13 cellular contexts compared by ENCODE assay signal in the genomic region with DNA sequence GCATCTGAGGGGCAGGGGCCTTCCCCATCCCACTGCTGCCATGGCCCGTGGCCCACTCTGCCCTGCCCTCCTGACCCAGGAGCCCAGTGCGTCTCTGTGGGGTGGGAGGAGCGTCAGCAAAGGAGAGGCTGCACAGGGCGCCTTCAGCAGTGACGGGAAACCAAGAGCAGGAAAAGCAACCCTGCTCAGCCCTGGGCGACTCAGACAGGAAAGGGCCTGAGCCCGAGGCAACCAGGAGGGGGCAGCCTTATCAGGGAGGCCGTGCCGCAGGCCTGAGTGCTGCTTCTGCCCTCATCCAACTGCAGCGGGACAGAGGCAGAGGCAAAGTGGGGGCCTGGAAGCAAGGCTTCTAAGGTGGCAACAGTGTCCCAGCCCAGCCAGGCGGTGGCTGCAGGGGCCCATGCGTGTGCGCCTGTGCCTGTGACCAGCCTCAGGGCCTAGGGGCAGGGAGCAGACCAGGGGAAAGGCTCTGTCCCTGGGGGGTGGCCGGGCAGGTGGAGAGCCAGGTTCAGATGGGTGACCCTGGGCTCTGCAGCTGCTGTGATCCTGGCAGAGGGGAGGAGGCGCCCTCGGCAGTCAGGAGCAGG. TPM values are rescaled to one million over a fixed set of nuclear protein-coding genes. Genes with fewer than 3 reads are reported as not detected.
DNase-seq lines count a peak whose midpoint lies in the region; ATAC-seq and TF ChIP-seq lines count a peak whose summit lies in the region.
"Had no signal": no experiment of that assay in that cellular context is flagged by ENCODE, and none has a peak within 500 bp of the region (broad histone marks: within the 10 kb centered on the region; RNA-seq: fewer than 3 reads in every experiment).

No MANE protein-coding gene starts in this region.

- TF ChIP-seq CTCF in BJ (IDR thresholded peaks at IDR 0.05; ENCODE audit: insufficient read depth, low read depth, low read length) = peak; percentile 16; the same call in 1 of the 2 replicates

- CTCF ChIA-PET in BJ (lab: Yijun Ruan, JAX) (interaction anchor here (0.6 to 1.3 kb wide), 3 partner anchors 14 to 80 kb away, joined by 3 read pairs; no protein-coding TSS in a partner anchor), HEK293T (lab: Yijun Ruan, JAX) (no interaction called here)

- DNase-seq in BJ (ENCODE audit: low read depth) (no peak), H7 (peak; percentile 81), UCSD-AML1 (lab: John Stamatoyannopoulos, UW; ENCODE audit: unreplicated experiment) (peak; percentile 71), left lobe of liver (ENCODE audit: low spot score) (no peak), GM19240 (ENCODE audit: insufficient read length, low spot score) (no peak), HEK293T (ENCODE audit: extremely low spot score) (no peak), dermis blood vessel endothelial cell (no peak)
- DNase-seq in stimulated activated CD4-positive, alpha-beta T cell treated with anti-CD3 and anti-CD28 coated beads, Interleukin-12 subunit alpha, Interleukin-12 subunit beta, amount 100 ng/mL, for 4 hours = no peak
- DNase-seq: activated CD8-positive, alpha-beta memory T cell treated with anti-CD3 and anti-CD28 coated beads, Interleukin-2, amount 50 U/mL, for 48 hours; CD4-positive, alpha-beta memory T cell; sigmoid colon; transverse colon had no signal

- ATAC-seq in left lobe of liver = peak; percentile 53

- H3K27me3 ChIP-seq in BJ (ENCODE audit: control insufficient read depth, insufficient read depth, low read length) = no peaks in the 10 kb centered on the region; the same call in 1 of the 2 replicates
- H3K27me3 ChIP-seq in H7 (ENCODE audit: control insufficient read depth, insufficient read depth, low read length) = no peaks in the 10 kb centered on the region
- H3K27me3 ChIP-seq: sigmoid colon had no signal

- H3K4me3 ChIP-seq in BJ (ENCODE audit: low read depth, low read length) = no peak overlapping the region
- no peak overlapping the region for H3K4me3 ChIP-seq in H7 (ENCODE audit: insufficient read depth, low read depth, low read length)
- H3K4me3 ChIP-seq: sigmoid colon, transverse colon had no signal

- POLR2A ChIA-PET in BJ (lab: Charles Lee) (no interaction called here), HEK293T (lab: Yijun Ruan, JAX) (no interaction called here)

- H3K36me3 ChIP-seq in BJ (ENCODE audit: control insufficient read depth, insufficient read depth, low read length) = no peaks in the 10 kb centered on the region
- no peaks in the 10 kb centered on the region for H3K36me3 ChIP-seq in H7 (replicated peaks; ENCODE audit: control insufficient read depth, insufficient read depth, low read length)
- H3K36me3 ChIP-seq: sigmoid colon, transverse colon had no signal

TF ChIP-seq in HEK293T, 16 proteins besides CTCF, POLR2A, EP300 and RAD21:
- TF ChIP-seq, protein P1, sequence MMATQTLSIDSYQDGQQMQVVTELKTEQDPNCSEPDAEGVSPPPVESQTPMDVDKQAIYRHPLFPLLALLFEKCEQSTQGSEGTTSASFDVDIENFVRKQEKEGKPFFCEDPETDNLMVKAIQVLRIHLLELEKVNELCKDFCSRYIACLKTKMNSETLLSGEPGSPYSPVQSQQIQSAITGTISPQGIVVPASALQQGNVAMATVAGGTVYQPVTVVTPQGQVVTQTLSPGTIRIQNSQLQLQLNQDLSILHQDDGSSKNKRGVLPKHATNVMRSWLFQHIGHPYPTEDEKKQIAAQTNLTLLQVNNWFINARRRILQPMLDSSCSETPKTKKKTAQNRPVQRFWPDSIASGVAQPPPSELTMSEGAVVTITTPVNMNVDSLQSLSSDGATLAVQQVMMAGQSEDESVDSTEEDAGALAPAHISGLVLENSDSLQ (IDR thresholded peaks at IDR 0.05) = no peak
- TF ChIP-seq BHLHE40 (IDR thresholded peaks at IDR 0.05; ENCODE audit: borderline replicate concordance) (no peak), LEF1 (IDR thresholded peaks at IDR 0.05; ENCODE audit: borderline replicate concordance) (no peak), TARDBP (IDR thresholded peaks at IDR 0.05) (no peak), FOXK2 (IDR thresholded peaks at IDR 0.05) (no peak), SUZ12 (IDR thresholded peaks at IDR 0.05) (no peak)

RNA-seq across cellular contexts. Expression of a gene that starts 23.3 kb away (rescaled TPM):
- not detected in 2 replicates for polyA plus RNA-seq in BJ (2011; rRNA removed)
- not detected in 2 replicates for polyA minus RNA-seq in BJ (2011; rRNA and poly(A)+ RNA removed)
- total RNA-seq in H7 (2014; rRNA removed; shearing (Covaris generic)) = 0.10 TPM in 1 of 2 replicates, not detected in the other
- total RNA-seq in left lobe of liver (not detected), dermis blood vessel endothelial cell (not detected in 2 replicates)
- total RNA-seq: CD4-positive, alpha-beta memory T cell; endothelial cell of umbilical vein; sigmoid colon had no signal
- polyA plus RNA-seq: CD4-positive, alpha-beta memory T cell; endothelial cell of umbilical vein had no signal

RNA-seq across cellular contexts. Expression of a gene that starts 26.0 kb away (rescaled TPM):
- polyA plus RNA-seq in BJ (2011; rRNA removed) = not detected in 2 replicates
- not detected in 2 replicates for polyA minus RNA-seq in BJ (2011; rRNA and poly(A)+ RNA removed)
- total RNA-seq in H7 (2014; rRNA removed; shearing (Covaris generic)) = 0.21 and 0.89 TPM in 2 replicates
- total RNA-seq in left lobe of liver (not detected), dermis blood vessel endothelial cell (0.05 TPM in 1 of 2 replicates, not detected in the other)
- total RNA-seq: CD4-positive, alpha-beta memory T cell; endothelial cell of umbilical vein; sigmoid colon; transverse colon had no signal
- polyA plus RNA-seq: CD4-positive, alpha-beta memory T cell; endothelial cell of umbilical vein had no signal

RNA-seq across cellular contexts. Expression of a gene that starts 54.1 kb away (rescaled TPM):
- not detected in 2 replicates for polyA plus RNA-seq in BJ (2011; rRNA removed)
- polyA minus RNA-seq in BJ (2011; rRNA and poly(A)+ RNA removed) = not detected in 2 replicates
- 0.15 and 0.69 TPM in 2 replicates for total RNA-seq in H7 (2014; rRNA removed; shearing (Covaris generic))
- total RNA-seq in left lobe of liver = 0.20 TPM
- total RNA-seq in dermis blood vessel endothelial cell = not detected in 2 replicates
- total RNA-seq: CD4-positive, alpha-beta memory T cell; endothelial cell of umbilical vein; sigmoid colon; transverse colon had no signal
- polyA plus RNA-seq: CD4-positive, alpha-beta memory T cell; endothelial cell of umbilical vein had no signal

RNA-seq across cellular contexts. Expression of a gene that starts 54.9 kb away (rescaled TPM):
- not detected in 2 replicates for polyA plus RNA-seq in BJ (2011; rRNA removed)
- not detected in 2 replicates for polyA minus RNA-seq in BJ (2011; rRNA and poly(A)+ RNA removed)
- 12.5 and 17.2 TPM in 2 replicates for total RNA-seq in H7 (2014; rRNA removed; shearing (Covaris generic))
- total RNA-seq in left lobe of liver = 0.48 TPM
- not detected in 2 replicates for total RNA-seq in dermis blood vessel endothelial cell
- total RNA-seq: CD4-positive, alpha-beta memory T cell; endothelial cell of umbilical vein; transverse colon had no signal
- polyA plus RNA-seq: CD4-positive, alpha-beta memory T cell; endothelial cell of umbilical vein had no signal

Comparison
In these comparisons a context has a peak if more than half of its experiments do, and no peak if none do; other contexts are left out.
1. DNase-seq: peak in H7 (single experiment) and UCSD-AML1 (single experiment); none in BJ (single experiment), left lobe of liver (single experiment), stimulated activated CD4-positive, alpha-beta T cell treated with anti-CD3 and anti-CD28 coated beads, Interleukin-12 subunit alpha, Interleukin-12 subunit beta, amount 100 ng/mL, for 4 hours (single experiment), GM19240 (single experiment), HEK293T (single experiment) and dermis blood vessel endothelial cell (single experiment).